Comparison of ENCODE assay signal across 9 cellular contexts in the genomic region with DNA sequence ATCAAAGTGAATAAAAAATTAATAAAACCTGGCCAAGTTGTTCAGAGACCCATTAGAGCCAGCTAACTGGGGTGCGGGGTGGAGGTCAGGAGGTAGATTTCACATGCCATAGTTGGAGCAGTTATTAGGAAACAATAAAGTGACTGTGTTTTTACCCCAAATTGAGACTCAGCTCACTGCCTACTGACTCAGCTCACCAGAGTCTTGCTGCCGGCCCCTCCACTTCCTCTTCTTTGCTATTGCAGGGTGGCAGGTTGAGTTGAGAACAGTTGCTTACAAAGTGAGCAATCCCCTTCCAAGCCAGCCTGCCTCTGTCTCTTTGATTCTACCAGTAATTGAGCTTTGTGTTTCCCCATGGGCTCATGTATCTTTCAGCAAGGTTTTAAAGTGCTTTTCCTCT. TPM values are rescaled to one million over a fixed set of nuclear protein-coding genes. Genes with fewer than 3 reads are reported as not detected.
DNase-seq lines count a peak whose midpoint lies in the region; ATAC-seq, FAIRE-seq and TF ChIP-seq lines count a peak whose summit lies in the region.
"Had no signal": no experiment of that assay in that cellular context is flagged by ENCODE, and none has a peak within 500 bp of the region (broad histone marks: within the 10 kb centered on the region; RNA-seq: fewer than 3 reads in every experiment).

No MANE protein-coding gene starts in this region.

- 0% methylated on average over 2 of the region's 2 CpGs for WGBS in GM12878 (ENCODE audit: insufficient coverage, insufficient replicate concordance, low lambda C conversion rate, missing lambda C conversion rate)
- 8 to 33% (median 23%) methylated on average over 2 of the region's 2 CpGs for WGBS in spleen, 5 donors

- no peak overlapping the region for H3K27ac ChIP-seq in GM12878 (ENCODE audit: control insufficient read depth, insufficient read depth)
- no peak overlapping the region for H3K27ac ChIP-seq in spleen

- intact Hi-C loops in GM12878 (cut with micrococcal nuclease; ENCODE audit: unreplicated experiment) (no loop called here), spleen (cut with DNase I; ENCODE audit: low total_unique reads) (no loop called here)

- TF ChIP-seq EP300 in GM12878 (IDR thresholded peaks at IDR 0.05; ENCODE audit: borderline replicate concordance in 1 of 2, control insufficient read depth in 1 of 2, low read depth in 2 of 2, low read length in 2 of 2): no peak

- H3K9me3 ChIP-seq in GM12878 (replicated peaks; ENCODE audit: control insufficient read depth, insufficient read depth, low read length) (no peaks in the 10 kb centered on the region), spleen (no peaks in the 10 kb centered on the region)

- H4K20me1 ChIP-seq in GM12878 (ENCODE audit: control insufficient read depth, insufficient read depth): no peaks in the 10 kb centered on the region

- CTCF ChIA-PET in GM12878 (lab: Yijun Ruan, JAX): interaction anchor here (1.1 kb wide), 1 partner anchor 12 kb away, joined by 4 read pairs; no protein-coding TSS in a partner anchor

- BruUV-seq in GM12878 (replicated peaks; lab: Mats Ljungman, UMichigan): no TSS peak

- TF ChIP-seq POLR2A in GM12878 (IDR thresholded peaks at IDR 0.05; ENCODE audit: low read depth, low read length) (no peak), spleen (IDR thresholded peaks at IDR 0.05) (no peak)

- FAIRE-seq in GM12878 (lab: Jason Lieb, UNC): no peak

- H3K36me3 ChIP-seq in GM12878 (ENCODE audit: control insufficient read depth in 2 of 2, insufficient read depth in 2 of 2, low read length in 1 of 2) (no peaks in the 10 kb centered on the region), spleen (no peaks in the 10 kb centered on the region)

- H3K27me3 ChIP-seq in GM12878 (replicated peaks in 1 of 2; ENCODE audit: control insufficient read depth in 2 of 2, insufficient read depth in 2 of 2, low read length in 1 of 2) (no peaks in the 10 kb centered on the region), spleen (replicated peaks in 1 of 7) (no peaks in the 10 kb centered on the region)

- no peaks in the 10 kb centered on the region for H3K4me1 ChIP-seq in GM12878 (ENCODE audit: control insufficient read depth, insufficient read depth, low read length)
- peaks cover 0 to 10% (median 1%) of the 10 kb centered on the region in 6 donors for H3K4me1 ChIP-seq in spleen

- RAD21 ChIA-PET in GM12878 (lab: Charles Lee; ENCODE audit: unreplicated experiment): interaction anchor here (1.1 kb wide), 1 partner anchor 9 kb away, joined by 3 read pairs; no protein-coding TSS in a partner anchor

- no peak for TF ChIP-seq CTCF in GM12878 (IDR thresholded peaks at IDR 0.05 in 2 of 3, conservative IDR thresholded peaks at IDR 0.05 in 1 of 3; ENCODE audit: control insufficient read depth in 2 of 3, extremely low read depth in 1 of 3, insufficient read depth in 1 of 3, low read depth in 3 of 3, low read length in 3 of 3)
- no peak for TF ChIP-seq CTCF in spleen (IDR thresholded peaks at IDR 0.05 in 8 of 11, conservative IDR thresholded peaks at IDR 0.05 in 3 of 11)

- no peak for DNase-seq in activated CD4-positive, CD25-positive, alpha-beta regulatory T cell treated with anti-CD3 and anti-CD28 coated beads, Interleukin-2, amount 50 U/mL, for 72 hours
- peak; percentile 97 for DNase-seq in NOMO-1 treated with DMSO at 0.1 percent for 48 hours (lab: John Stamatoyannopoulos, UW; ENCODE audit: unreplicated experiment)
- no peak for DNase-seq in GM12878 (ENCODE audit: low read depth, low spot score)
- peak; percentile 76 for DNase-seq in spleen
- no peak for DNase-seq in retina
- DNase-seq: 8988T had no signal

- no peak for TF ChIP-seq RAD21 in GM12878 (IDR thresholded peaks at IDR 0.05; ENCODE audit: insufficient read depth, low read depth, low read length)

- POLR2A ChIA-PET in GM12878 (lab: Charles Lee): no interaction called here

- peak; percentile 92 to 95 for ATAC-seq in activated CD4-positive, CD25-positive, alpha-beta regulatory T cell treated with anti-CD3 and anti-CD28 coated beads, Interleukin-2, amount 50 U/mL, for 24 hours
- no peak; the same call in 2 of the 3 replicates for ATAC-seq in GM12878
- ATAC-seq in GM21529 (IDR thresholded peaks at IDR 0.05; ENCODE audit: unreplicated experiment): no peak
- ATAC-seq in GM21737 (IDR thresholded peaks at IDR 0.05; ENCODE audit: unreplicated experiment): no peak

- H3K4me3 ChIP-seq in GM12878: no peak overlapping the region
- H3K4me3 ChIP-seq in spleen: no peak overlapping the region

- SMC1A ChIA-PET in GM12878 (lab: Charles Lee; ENCODE audit: uncharacterized antibody, unreplicated experiment): interaction anchor here (0.7 kb wide), 1 partner anchor 78 kb away, joined by 3 read pairs; no protein-coding TSS in a partner anchor

- H3K4me2 ChIP-seq in GM12878 (ENCODE audit: control insufficient read depth, insufficient read depth): no peak overlapping the region

- H2AFZ ChIP-seq in GM12878 (ENCODE audit: control insufficient read depth, low read depth, low read length): no peak overlapping the region

- no peak overlapping the region for H3K9ac ChIP-seq in GM12878 (ENCODE audit: control insufficient read depth, insufficient read depth, low read length)

- in situ Hi-C loops in GM12878 (cut with MboI): no loop called here

- no peaks in the 10 kb centered on the region for H3K79me2 ChIP-seq in GM12878 (ENCODE audit: control insufficient read depth, insufficient read depth, low read length)

TF ChIP-seq in GM12878, 131 proteins besides CTCF, POLR2A, EP300 and RAD21:
- TF ChIP-seq CBX5 (IDR thresholded peaks at IDR 0.05; ENCODE audit: low read depth) (no peak), SPI1 (IDR thresholded peaks at IDR 0.05; ENCODE audit: borderline replicate concordance, insufficient read depth, low read depth, low read length) (peak; percentile 70; the same call in 1 of the 2 replicates)

RNA-seq across cellular contexts. Expression of a gene that starts 12.9 kb away (rescaled TPM):
- total RNA-seq in GM12878 (2013; cell fraction: nucleolus; rRNA removed): not detected in 2 replicates
- total RNA-seq in GM12878 (2014; rRNA removed): 0.23 TPM in 1 of 2 replicates, not detected in the other
- total RNA-seq in GM12878 (2014; rRNA removed; fragmentation: Illumina TruSeq; extraction: Trizol): not detected in 2 replicates
- 0.16 TPM in 1 of 2 replicates, not detected in the other for total RNA-seq in GM12878 (2021)
- polyA plus RNA-seq in GM12878 (2011; ENCODE audit: low read depth): not detected
- 0.16 and 0.23 TPM in 2 replicates for polyA plus RNA-seq in GM12878 (2011; rRNA removed)
- polyA plus RNA-seq in GM12878 (2011; cell fraction: cytosol; rRNA removed): 0.18 TPM in 2 replicates
- 0.10 TPM in 2 replicates for polyA plus RNA-seq in GM12878 (2011; cell fraction: nucleus; rRNA removed)
- polyA plus RNA-seq in GM12878 (2012): not detected in 2 replicates
- polyA plus RNA-seq in GM12878 (2014; fragmentation: Illumina TruSeq; extraction: Trizol): not detected in 2 replicates
- not detected for polyA plus RNA-seq in GM12878 (2014; fragmentation: Nextera tagmentation; extraction: Ambion mirVana)
- 0.01 TPM in 1 of 2 replicates, not detected in the other for polyA plus RNA-seq in GM12878 (2014; rRNA removed)
- polyA plus RNA-seq in GM12878 (2016; fragmentation: Nextera tagmentation; extraction: Ambion mirVana): under 1 TPM in 1 of 2 experiments, not detected in 1; 0.35 TPM
- polyA minus RNA-seq in GM12878 (2011; rRNA and poly(A)+ RNA removed): 0.36 TPM in 1 of 2 replicates, not detected in the other
- polyA minus RNA-seq in GM12878 (2011; cell fraction: cytosol; rRNA and poly(A)+ RNA removed): not detected in 2 replicates
- 0.36 and 0.96 TPM in 2 replicates for polyA minus RNA-seq in GM12878 (2011; cell fraction: nucleus; rRNA and poly(A)+ RNA removed)
- total RNA-seq in spleen: 10 to 100 TPM in 2 of 7 donors, 1 to 10 TPM in 5; 1.7 to 12.2 (median 8.1) TPM
- polyA plus RNA-seq in spleen: 1 to 10 TPM; 2.0 to 4.1 (median 2.8) TPM

Comparison
In these comparisons a context has a peak if more than half of its experiments do, and no peak if none do; other contexts are left out.
1. ATAC-seq: peak in activated CD4-positive, CD25-positive, alpha-beta regulatory T cell treated with anti-CD3 and anti-CD28 coated beads, Interleukin-2, amount 50 U/mL, for 24 hours (2 of 2); none in GM12878 (single experiment), GM21529 (single experiment) and GM21737 (single experiment).
2. DNase-seq: peak in NOMO-1 treated with DMSO at 0.1 percent for 48 hours (single experiment) and spleen (single experiment); none in activated CD4-positive, CD25-positive, alpha-beta regulatory T cell treated with anti-CD3 and anti-CD28 coated beads, Interleukin-2, amount 50 U/mL, for 72 hours (single experiment), GM12878 (single experiment) and retina (single experiment).